Comparison of ENCODE assay signal across 8 cellular contexts in genomic region chr4:150390531-150390910, GRCh38.
"Had no signal": no experiment of that assay in that cellular context is flagged by ENCODE, and none has a peak within 500 bp of the region (broad histone marks: within the 10 kb centered on the region; RNA-seq: fewer than 3 reads in every experiment).

No MANE protein-coding gene starts in this region.

- FAIRE-seq: H1, H54, HTR-8/SVneo had no signal

- H3K27ac ChIP-seq: KMS-11 had no signal

- ATAC-seq: GM23338 had no signal

- H3K27me3 Mint-ChIP-seq: IgD-negative memory B cell had no signal

- H3K9ac ChIP-seq: KMS-11 had no signal

- H3K4me3 Mint-ChIP-seq: GM23338, H9, IgD-negative memory B cell had no signal

- H3K4me3 ChIP-seq: GM23338 had no signal

- H3K9me3 Mint-ChIP-seq: GM23338, H9 had no signal

- DNase-seq: H9, HCEC 1CT had no signal

- H3K4me2 ChIP-seq: GM23338, KMS-11 had no signal

- H3K27ac Mint-ChIP-seq: GM23338 had no signal

- H2AFZ ChIP-seq: GM23338 had no signal
